In the genomic region with DNA sequence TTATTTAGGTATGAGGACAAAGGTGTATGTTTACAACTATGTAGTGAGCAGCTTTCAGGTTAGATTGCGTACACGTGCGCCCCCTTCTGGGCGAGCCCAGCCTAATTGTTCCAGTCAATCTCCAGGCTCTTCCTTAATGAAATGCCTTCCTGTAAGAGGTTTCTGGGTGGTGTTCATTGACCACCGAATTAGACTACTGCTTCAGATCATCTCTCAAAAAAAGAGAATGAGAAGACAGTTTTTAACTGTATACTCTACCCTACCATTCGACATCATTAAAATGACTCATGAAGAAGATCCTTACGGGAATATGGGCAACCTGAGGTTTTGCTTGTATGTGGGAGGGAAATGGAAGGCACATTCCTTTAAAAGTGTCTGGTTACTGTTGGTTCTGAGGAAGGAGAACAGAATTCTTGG, we compare ENCODE assay signal across 1 cellular context.
A peak's percentile ranks its signal among the peaks of the same experiment; 100 is the strongest.
TF ChIP-seq lines count a peak whose summit lies in the region.

No MANE protein-coding gene starts in this region.

TF ChIP-seq in SK-N-SH, 30 proteins besides CTCF, POLR2A, EP300 and RAD21 (continued from another document):
- no peak for TF ChIP-seq ZBTB33 (IDR thresholded peaks at IDR 0.05; ENCODE audit: borderline replicate concordance, low read depth)
- TF ChIP-seq FOSL2 (IDR thresholded peaks at IDR 0.05; ENCODE audit: borderline replicate concordance, low read depth) = peak; percentile 28; the same call in 1 of the 2 replicates
- TF ChIP-seq USF2 (IDR thresholded peaks at IDR 0.05; ENCODE audit: borderline replicate concordance, low read depth, low read length) = no peak
- TF ChIP-seq RXRA (IDR thresholded peaks at IDR 0.05; ENCODE audit: borderline replicate concordance, low read depth) = no peak
- TF ChIP-seq TEAD4 (IDR thresholded peaks at IDR 0.05; ENCODE audit: borderline replicate concordance, insufficient read depth) = no peak
- no peak for TF ChIP-seq IRF3 (IDR thresholded peaks at IDR 0.05; ENCODE audit: low read depth, low read length)
- TF ChIP-seq POLR2AphosphoS5 (IDR thresholded peaks at IDR 0.05; ENCODE audit: low read depth, low read length) = no peak
- no peak for TF ChIP-seq MXI1 (IDR thresholded peaks at IDR 0.05; ENCODE audit: low read depth, low read length)
- no peak for TF ChIP-seq GATA2 (CRISPR knock-in tag; IDR thresholded peaks at IDR 0.05)
- TF ChIP-seq, protein P1, sequence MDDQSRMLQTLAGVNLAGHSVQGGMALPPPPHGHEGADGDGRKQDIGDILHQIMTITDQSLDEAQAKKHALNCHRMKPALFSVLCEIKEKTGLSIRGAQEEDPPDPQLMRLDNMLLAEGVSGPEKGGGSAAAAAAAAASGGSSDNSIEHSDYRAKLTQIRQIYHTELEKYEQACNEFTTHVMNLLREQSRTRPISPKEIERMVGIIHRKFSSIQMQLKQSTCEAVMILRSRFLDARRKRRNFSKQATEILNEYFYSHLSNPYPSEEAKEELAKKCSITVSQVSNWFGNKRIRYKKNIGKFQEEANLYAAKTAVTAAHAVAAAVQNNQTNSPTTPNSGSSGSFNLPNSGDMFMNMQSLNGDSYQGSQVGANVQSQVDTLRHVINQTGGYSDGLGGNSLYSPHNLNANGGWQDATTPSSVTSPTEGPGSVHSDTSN (IDR thresholded peaks at IDR 0.05) = peak; percentile 19; the same call in 1 of the 2 replicates
